ENCODE assay signal across 16 cellular contexts in genomic region chr12:52233462-52234141, GRCh38. TPM values are rescaled to one million over a fixed set of nuclear protein-coding genes. Genes with fewer than 3 reads are reported as not detected.
DNase-seq lines count a peak whose midpoint lies in the region; ATAC-seq and TF ChIP-seq lines count a peak whose summit lies in the region.
"Had no signal": no experiment of that assay in that cellular context is flagged by ENCODE, and none has a peak within 500 bp of the region (broad histone marks: within the 10 kb centered on the region; RNA-seq: fewer than 3 reads in every experiment).

No MANE protein-coding gene starts in this region.

- no CpG with 5 or more reads among the region's 39 CpGs for whole genome bisulfite sequencing in iPS DF 6.9 (ENCODE audit: insufficient coverage, insufficient read length)
- WGBS in GM23248 (ENCODE audit: low coverage in 1 of 2, low lambda C conversion rate in 2 of 2, missing lambda C conversion rate in 2 of 2), 2 experiments: 68 to 69% methylated on average over 31 to 33 of the region's 39 CpGs

- peaks cover 5% of the 10 kb centered on the region for H3K4me1 Mint-ChIP-seq in activated T-helper 1 cell treated with anti-CD3 and anti-CD28 coated beads, Interleukin-12 subunit alpha, Interleukin-12 subunit beta, Interleukin-2, Interleukin-4 antibody, amounts not matched to agents 30 ng/mL and 10 ng/mL and 1 ng/mL, durations not matched to agents 14 hours and 24 hours and 36 hours (ENCODE audit: low read depth)

- H3K9me3 ChIP-seq in iPS DF 6.9 (ENCODE audit: control insufficient read depth, insufficient read depth, low read length): no peaks in the 10 kb centered on the region
- H3K9me3 ChIP-seq in GM23248 (ENCODE audit: low read depth): no peaks in the 10 kb centered on the region
- no peaks in the 10 kb centered on the region for H3K9me3 ChIP-seq in OCI-LY7 (ENCODE audit: low read length)
- H3K9me3 ChIP-seq: MG63 had no signal

- POLR2A ChIA-PET in OCI-LY7 (lab: Charles Lee): no interaction called here

- peaks cover 12% of the 10 kb centered on the region; the same call in 1 of the 2 replicates for H3K27me3 ChIP-seq in iPS DF 6.9 (ENCODE audit: control insufficient read depth, insufficient read depth, low read length)
- H3K27me3 ChIP-seq in GM23248 (replicated peaks; ENCODE audit: insufficient read depth): no peaks in the 10 kb centered on the region
- H3K27me3 ChIP-seq: MG63 had no signal

- peaks cover 45% of the 10 kb centered on the region for H3K27me3 Mint-ChIP-seq in activated T-helper 1 cell treated with anti-CD3 and anti-CD28 coated beads, Interleukin-12 subunit alpha, Interleukin-12 subunit beta, Interleukin-2, Interleukin-4 antibody, amounts not matched to agents 30 ng/mL and 10 ng/mL and 1 ng/mL, durations not matched to agents 14 hours and 24 hours and 36 hours (ENCODE audit: insufficient read depth)

- H3K9ac ChIP-seq in GM23248: no peak overlapping the region

- ATAC-seq in GM21528 (IDR thresholded peaks at IDR 0.05; ENCODE audit: low FRiP score, unreplicated experiment): no peak
- ATAC-seq: CD8-positive, alpha-beta T cell had no signal

- BruUV-seq in OCI-LY7 (replicated peaks; lab: Mats Ljungman, UMichigan): no TSS peak

- H3K27ac ChIP-seq in iPS DF 6.9 (ENCODE audit: low read length): no peak overlapping the region
- H3K27ac ChIP-seq in GM23248: no peak overlapping the region
- H3K27ac ChIP-seq in OCI-LY7 (ENCODE audit: low read depth, low read length, poor library complexity, severe bottlenecking): no peak overlapping the region
- H3K27ac ChIP-seq: SK-N-MC had no signal

- H3K4me3 ChIP-seq in iPS DF 6.9 (ENCODE audit: low read length) (peak overlapping the region; percentile 27; the same call in 1 of the 2 replicates), GM23248 (no peak overlapping the region), OCI-LY7 (ENCODE audit: low read depth, low read length, poor library complexity, severe bottlenecking) (no peak overlapping the region)
- H3K4me3 ChIP-seq: MG63, SK-N-MC had no signal

- no peak overlapping the region for H3K4me2 ChIP-seq in GM23248 (ENCODE audit: unreplicated experiment)
- H3K4me2 ChIP-seq in OCI-LY7 (ENCODE audit: low read length): no peak overlapping the region

- no peak overlapping the region for H3K27ac Mint-ChIP-seq in activated T-helper 1 cell treated with anti-CD3 and anti-CD28 coated beads, Interleukin-12 subunit alpha, Interleukin-12 subunit beta, Interleukin-2, Interleukin-4 antibody, amounts not matched to agents 30 ng/mL and 10 ng/mL and 1 ng/mL, durations not matched to agents 14 hours and 24 hours and 36 hours
- H3K27ac Mint-ChIP-seq: CD8-positive, alpha-beta T cell had no signal

- intact Hi-C loops in activated T-helper 1 cell treated with anti-CD3 and anti-CD28 coated beads, Interleukin-12 subunit alpha, Interleukin-12 subunit beta, Interleukin-2, Interleukin-4 antibody, amounts not matched to agents 30 ng/mL and 10 ng/mL and 1 ng/mL, durations not matched to agents 14 hours and 24 hours and 36 hours (cut with micrococcal nuclease): loop anchor here (1.0 kb wide), 1 partner anchor 10 kb away; no protein-coding TSS in a partner anchor
- intact Hi-C loops in posterior vena cava (cut with DNase I) (no loop called here), OCI-LY7 (cut with micrococcal nuclease; ENCODE audit: unreplicated experiment) (no loop called here)

- H4K20me1 ChIP-seq in GM23248 (ENCODE audit: insufficient read depth) (no peaks in the 10 kb centered on the region), OCI-LY7 (ENCODE audit: insufficient read depth, low read length) (no peaks in the 10 kb centered on the region)

- H3K4me3 Mint-ChIP-seq in activated T-helper 1 cell treated with anti-CD3 and anti-CD28 coated beads, Interleukin-12 subunit alpha, Interleukin-12 subunit beta, Interleukin-2, Interleukin-4 antibody, amounts not matched to agents 30 ng/mL and 10 ng/mL and 1 ng/mL, durations not matched to agents 14 hours and 24 hours and 36 hours: peak overlapping the region; percentile 11
- H3K4me3 Mint-ChIP-seq: CD8-positive, alpha-beta T cell had no signal

- CTCF ChIA-PET in OCI-LY7 (lab: Charles Lee; ENCODE audit: unreplicated experiment): no interaction called here

- H3K9me3 Mint-ChIP-seq in activated T-helper 1 cell treated with anti-CD3 and anti-CD28 coated beads, Interleukin-12 subunit alpha, Interleukin-12 subunit beta, Interleukin-2, Interleukin-4 antibody, amounts not matched to agents 30 ng/mL and 10 ng/mL and 1 ng/mL, durations not matched to agents 14 hours and 24 hours and 36 hours: no peaks in the 10 kb centered on the region
- H3K9me3 Mint-ChIP-seq: CD8-positive, alpha-beta T cell had no signal

- H3K79me2 ChIP-seq in GM23248 (ENCODE audit: insufficient read depth) (no peaks in the 10 kb centered on the region), OCI-LY7 (ENCODE audit: insufficient read depth, low read depth, low read length) (no peaks in the 10 kb centered on the region)

- DNase-seq in ELF-1 (ENCODE audit: low read depth, low spot score): peak; percentile 47
- DNase-seq in activated T-helper 1 cell treated with anti-CD3 and anti-CD28 coated beads, Interleukin-12 subunit alpha, Interleukin-12 subunit beta, Interleukin-2, Interleukin-4 antibody, amounts not matched to agents 30 ng/mL and 10 ng/mL and 1 ng/mL, durations not matched to agents 14 hours and 24 hours and 36 hours (ENCODE audit: low spot score): no peak
- no peak for DNase-seq in iPS DF 6.9 (ENCODE audit: low read depth, low spot score)
- peak; percentile 63 for DNase-seq in posterior vena cava (ENCODE audit: low spot score)
- DNase-seq in GM23248: no peak
- DNase-seq in NCI-H446 treated with DMSO at 0.1 percent for 48 hours (lab: John Stamatoyannopoulos, UW): no peak
- DNase-seq in OCI-LY7 (ENCODE audit: low spot score): no peak
- DNase-seq: CD8-positive, alpha-beta T cell; effector CD8-positive, alpha-beta T cell; MG63; NCI-H526 treated with DMSO at 0.1 percent for 48 hours; occipital lobe; stimulated activated CD4-positive, alpha-beta T cell treated with anti-CD3 and anti-CD28 coated beads, Interleukin-4, amount 100 ng/mL, for 1 hour had no signal

- no peaks in the 10 kb centered on the region for H3K36me3 ChIP-seq in iPS DF 6.9 (ENCODE audit: control insufficient read depth, insufficient read depth, low read length)
- H3K36me3 ChIP-seq in GM23248 (ENCODE audit: low read depth): no peaks in the 10 kb centered on the region
- H3K36me3 ChIP-seq in OCI-LY7 (ENCODE audit: insufficient read depth, low read length): no peaks in the 10 kb centered on the region
- H3K36me3 ChIP-seq: MG63 had no signal

- TF ChIP-seq CTCF in OCI-LY7 (conservative IDR thresholded peaks at IDR 0.05; ENCODE audit: low read length): no peak

- no peaks in the 10 kb centered on the region for H3K36me3 Mint-ChIP-seq in activated T-helper 1 cell treated with anti-CD3 and anti-CD28 coated beads, Interleukin-12 subunit alpha, Interleukin-12 subunit beta, Interleukin-2, Interleukin-4 antibody, amounts not matched to agents 30 ng/mL and 10 ng/mL and 1 ng/mL, durations not matched to agents 14 hours and 24 hours and 36 hours (ENCODE audit: low read depth)
- H3K36me3 Mint-ChIP-seq: CD8-positive, alpha-beta T cell had no signal

- H2AFZ ChIP-seq in GM23248: no peak overlapping the region
- H2AFZ ChIP-seq in OCI-LY7 (ENCODE audit: low read length): no peak overlapping the region

- H3F3A ChIP-seq in GM23248 (ENCODE audit: insufficient read depth): peaks cover 5% of the 10 kb centered on the region; the same call in 1 of the 2 replicates

- H3K9me2 ChIP-seq in GM23248 (ENCODE audit: insufficient read depth): no peaks in the 10 kb centered on the region
- no peaks in the 10 kb centered on the region for H3K9me2 ChIP-seq in OCI-LY7 (ENCODE audit: insufficient read depth, low read length)

- peaks cover 12% of the 10 kb centered on the region for H3K4me1 ChIP-seq in iPS DF 6.9 (ENCODE audit: control insufficient read depth, insufficient read depth, low read length)
- peaks cover 38% of the 10 kb centered on the region for H3K4me1 ChIP-seq in GM23248 (ENCODE audit: insufficient read depth)
- H3K4me1 ChIP-seq in OCI-LY7 (ENCODE audit: insufficient read depth, low read length, poor library complexity, severe bottlenecking): no peaks in the 10 kb centered on the region

- in situ Hi-C loops in GM23248 (cut with MboI): no loop called here

RNA-seq across cellular contexts. Expression of gene KRT7, which starts 0.6 kb away (rescaled TPM):
- 15.5 and 21.2 TPM in 2 replicates for total RNA-seq in activated T-helper 1 cell treated with anti-CD3 and anti-CD28 coated beads, Interleukin-12 subunit alpha, Interleukin-12 subunit beta, Interleukin-2, Interleukin-4 antibody, amounts not matched to agents 30 ng/mL and 10 ng/mL and 1 ng/mL, durations not matched to agents 14 hours and 24 hours and 36 hours
- total RNA-seq in posterior vena cava: 1 to 10 TPM; 4.1 to 6.8 TPM
- total RNA-seq in GM23248 (2014; rRNA removed; shearing (Covaris generic)): 5.7 and 11.0 TPM in 2 replicates
- polyA plus RNA-seq in GM23248 (2016; fragmentation: Nextera tagmentation; extraction: Ambion mirVana): 14.4 and 17.4 TPM in 2 replicates
- total RNA-seq in OCI-LY7 (2014; rRNA removed; shearing (Covaris generic)): not detected in 2 replicates
- total RNA-seq in OCI-LY7 (2022): 1.9 TPM in 1 of 2 replicates, not detected in the other
- total RNA-seq: CD8-positive, alpha-beta T cell; occipital lobe had no signal

RNA-seq across cellular contexts. Expression of gene KRT86, which starts 40.8 kb away (rescaled TPM):
- total RNA-seq in activated T-helper 1 cell treated with anti-CD3 and anti-CD28 coated beads, Interleukin-12 subunit alpha, Interleukin-12 subunit beta, Interleukin-2, Interleukin-4 antibody, amounts not matched to agents 30 ng/mL and 10 ng/mL and 1 ng/mL, durations not matched to agents 14 hours and 24 hours and 36 hours: 0.73 and 0.93 TPM in 2 replicates
- total RNA-seq in posterior vena cava (not detected), OCI-LY7 (2022) (not detected in 2 replicates)
- 0.11 TPM in 1 of 2 replicates, not detected in the other for total RNA-seq in GM23248 (2014; rRNA removed; shearing (Covaris generic))
- polyA plus RNA-seq in GM23248 (2016; fragmentation: Nextera tagmentation; extraction: Ambion mirVana): 0.16 and 0.27 TPM in 2 replicates
- not detected in 2 replicates for total RNA-seq in OCI-LY7 (2014; rRNA removed; shearing (Covaris generic))

RNA-seq across cellular contexts. Expression of gene KRT80, which starts 41.8 kb away (rescaled TPM):
- not detected in 2 replicates for total RNA-seq in activated T-helper 1 cell treated with anti-CD3 and anti-CD28 coated beads, Interleukin-12 subunit alpha, Interleukin-12 subunit beta, Interleukin-2, Interleukin-4 antibody, amounts not matched to agents 30 ng/mL and 10 ng/mL and 1 ng/mL, durations not matched to agents 14 hours and 24 hours and 36 hours
- total RNA-seq in posterior vena cava (under 1 TPM; 0.19 to 0.48 TPM), OCI-LY7 (2022) (not detected in 2 replicates)
- total RNA-seq in GM23248 (2014; rRNA removed; shearing (Covaris generic)): 0.38 and 0.65 TPM in 2 replicates
- polyA plus RNA-seq in GM23248 (2016; fragmentation: Nextera tagmentation; extraction: Ambion mirVana): 1.3 TPM in 2 replicates
- not detected in 2 replicates for total RNA-seq in OCI-LY7 (2014; rRNA removed; shearing (Covaris generic))
- total RNA-seq: CD8-positive, alpha-beta T cell; occipital lobe; subcutaneous adipose tissue had no signal

RNA-seq across cellular contexts. Expression of gene KRT81, which starts 57.7 kb away (rescaled TPM):
- total RNA-seq in activated T-helper 1 cell treated with anti-CD3 and anti-CD28 coated beads, Interleukin-12 subunit alpha, Interleukin-12 subunit beta, Interleukin-2, Interleukin-4 antibody, amounts not matched to agents 30 ng/mL and 10 ng/mL and 1 ng/mL, durations not matched to agents 14 hours and 24 hours and 36 hours: not detected in 2 replicates
- total RNA-seq in posterior vena cava: not detected
- 0.11 TPM in 1 of 2 replicates, not detected in the other for total RNA-seq in GM23248 (2014; rRNA removed; shearing (Covaris generic))
- 0.34 and 0.95 TPM in 2 replicates for polyA plus RNA-seq in GM23248 (2016; fragmentation: Nextera tagmentation; extraction: Ambion mirVana)
- total RNA-seq in OCI-LY7 (2014; rRNA removed; shearing (Covaris generic)): not detected in 2 replicates
- total RNA-seq in OCI-LY7 (2022): not detected in 2 replicates
- total RNA-seq: CD8-positive, alpha-beta T cell; occipital lobe; subcutaneous adipose tissue had no signal

Comparison
In these comparisons a context has a peak if more than half of its experiments do, and no peak if none do; other contexts are left out.
1. DNase-seq: peak in ELF-1 (single experiment) and posterior vena cava (single experiment); none in activated T-helper 1 cell treated with anti-CD3 and anti-CD28 coated beads, Interleukin-12 subunit alpha, Interleukin-12 subunit beta, Interleukin-2, Interleukin-4 antibody, amounts not matched to agents 30 ng/mL and 10 ng/mL and 1 ng/mL, durations not matched to agents 14 hours and 24 hours and 36 hours (single experiment), iPS DF 6.9 (single experiment), GM23248 (single experiment), NCI-H446 treated with DMSO at 0.1 percent for 48 hours (single experiment) and OCI-LY7 (single experiment).